ENCODE assay signal across 1 cellular context in the genomic region with DNA sequence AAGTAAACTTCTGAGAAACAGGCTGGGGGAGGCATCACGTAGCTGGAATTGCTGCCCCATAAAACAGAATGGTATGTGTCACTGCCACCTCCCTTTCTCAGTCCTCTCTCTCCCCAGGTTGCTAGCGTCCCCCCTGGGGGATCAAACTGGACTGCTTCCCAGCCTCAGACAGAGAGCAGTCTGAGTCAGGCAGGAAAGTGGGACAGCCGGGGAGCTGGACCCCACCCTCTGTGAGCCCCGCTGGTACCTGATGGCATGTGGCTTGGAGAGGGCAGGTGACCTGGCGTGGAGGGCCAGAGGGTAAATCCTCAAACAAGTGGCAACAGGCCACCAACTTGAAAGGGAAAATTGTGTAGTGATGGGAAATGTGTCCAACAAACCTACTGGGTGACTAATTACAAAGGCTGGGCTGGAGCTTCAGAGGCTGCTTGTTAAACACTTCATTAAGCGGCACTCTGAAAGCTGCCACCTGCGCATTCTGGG.
TF ChIP-seq lines count a peak whose summit lies in the region.

No MANE protein-coding gene starts in this region.

TF ChIP-seq in HEK293, 187 proteins besides CTCF, POLR2A, EP300 and RAD21 (continued from another document):
- 0 out of 2 replicates have a peak, but pooled peaks have one; percentile 11 for TF ChIP-seq GLIS2 (tag by site-specific recombination; IDR thresholded peaks at IDR 0.05)
- no peak for TF ChIP-seq ZBTB1 (tag by site-specific recombination; IDR thresholded peaks at IDR 0.05)
- peak; percentile 71 for TF ChIP-seq GLIS1 (tag by site-specific recombination; IDR thresholded peaks at IDR 0.05)
- no peak for TF ChIP-seq ZNF785 (tag by site-specific recombination; IDR thresholded peaks at IDR 0.05)
- no peak for TF ChIP-seq ZNF248 (tag by site-specific recombination; IDR thresholded peaks at IDR 0.05)
- TF ChIP-seq ZNF335 (tag by site-specific recombination; conservative IDR thresholded peaks at IDR 0.05) = 0 out of 2 replicates have a peak, but pooled peaks have one; percentile 13
- TF ChIP-seq, protein P1, sequence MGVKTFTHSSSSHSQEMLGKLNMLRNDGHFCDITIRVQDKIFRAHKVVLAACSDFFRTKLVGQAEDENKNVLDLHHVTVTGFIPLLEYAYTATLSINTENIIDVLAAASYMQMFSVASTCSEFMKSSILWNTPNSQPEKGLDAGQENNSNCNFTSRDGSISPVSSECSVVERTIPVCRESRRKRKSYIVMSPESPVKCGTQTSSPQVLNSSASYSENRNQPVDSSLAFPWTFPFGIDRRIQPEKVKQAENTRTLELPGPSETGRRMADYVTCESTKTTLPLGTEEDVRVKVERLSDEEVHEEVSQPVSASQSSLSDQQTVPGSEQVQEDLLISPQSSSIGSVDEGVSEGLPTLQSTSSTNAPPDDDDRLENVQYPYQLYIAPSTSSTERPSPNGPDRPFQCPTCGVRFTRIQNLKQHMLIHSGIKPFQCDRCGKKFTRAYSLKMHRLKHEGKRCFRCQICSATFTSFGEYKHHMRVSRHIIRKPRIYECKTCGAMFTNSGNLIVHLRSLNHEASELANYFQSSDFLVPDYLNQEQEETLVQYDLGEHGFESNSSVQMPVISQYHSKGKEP (tag by site-specific recombination; IDR thresholded peaks at IDR 0.05) = no peak
- no peak for TF ChIP-seq ZNF112 (tag by site-specific recombination; IDR thresholded peaks at IDR 0.05)
- no peak for TF ChIP-seq ZNF157 (tag by site-specific recombination; IDR thresholded peaks at IDR 0.05)
- TF ChIP-seq ZNF777 (tag by site-specific recombination; IDR thresholded peaks at IDR 0.05; ENCODE audit: borderline replicate concordance) = no peak
- TF ChIP-seq, protein P2, sequence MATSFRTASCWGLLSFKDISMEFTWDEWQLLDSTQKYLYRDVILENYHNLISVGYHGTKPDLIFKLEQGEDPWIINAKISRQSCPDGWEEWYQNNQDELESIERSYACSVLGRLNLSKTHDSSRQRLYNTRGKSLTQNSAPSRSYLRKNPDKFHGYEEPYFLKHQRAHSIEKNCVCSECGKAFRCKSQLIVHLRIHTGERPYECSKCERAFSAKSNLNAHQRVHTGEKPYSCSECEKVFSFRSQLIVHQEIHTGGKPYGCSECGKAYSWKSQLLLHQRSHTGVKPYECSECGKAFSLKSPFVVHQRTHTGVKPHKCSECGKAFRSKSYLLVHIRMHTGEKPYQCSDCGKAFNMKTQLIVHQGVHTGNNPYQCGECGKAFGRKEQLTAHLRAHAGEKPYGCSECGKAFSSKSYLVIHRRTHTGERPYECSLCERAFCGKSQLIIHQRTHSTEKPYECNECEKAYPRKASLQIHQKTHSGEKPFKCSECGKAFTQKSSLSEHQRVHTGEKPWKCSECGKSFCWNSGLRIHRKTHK (tag by site-specific recombination; IDR thresholded peaks at IDR 0.05) = no peak
- TF ChIP-seq ZNF629 (tag by site-specific recombination; IDR thresholded peaks at IDR 0.05) = no peak
- TF ChIP-seq ZBTB20 (tag by site-specific recombination; IDR thresholded peaks at IDR 0.05) = no peak
- peak; percentile 95 for TF ChIP-seq ZNF341 (tag by site-specific recombination; IDR thresholded peaks at IDR 0.05; ENCODE audit: low read depth)
- TF ChIP-seq ZNF624 (tag by site-specific recombination; IDR thresholded peaks at IDR 0.05) = no peak
- TF ChIP-seq, protein P3, sequence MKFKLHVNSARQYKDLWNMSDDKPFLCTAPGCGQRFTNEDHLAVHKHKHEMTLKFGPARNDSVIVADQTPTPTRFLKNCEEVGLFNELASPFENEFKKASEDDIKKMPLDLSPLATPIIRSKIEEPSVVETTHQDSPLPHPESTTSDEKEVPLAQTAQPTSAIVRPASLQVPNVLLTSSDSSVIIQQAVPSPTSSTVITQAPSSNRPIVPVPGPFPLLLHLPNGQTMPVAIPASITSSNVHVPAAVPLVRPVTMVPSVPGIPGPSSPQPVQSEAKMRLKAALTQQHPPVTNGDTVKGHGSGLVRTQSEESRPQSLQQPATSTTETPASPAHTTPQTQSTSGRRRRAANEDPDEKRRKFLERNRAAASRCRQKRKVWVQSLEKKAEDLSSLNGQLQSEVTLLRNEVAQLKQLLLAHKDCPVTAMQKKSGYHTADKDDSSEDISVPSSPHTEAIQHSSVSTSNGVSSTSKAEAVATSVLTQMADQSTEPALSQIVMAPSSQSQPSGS (tag by site-specific recombination; IDR thresholded peaks at IDR 0.05; ENCODE audit: low read depth) = no peak
- TF ChIP-seq ZNF600 (tag by site-specific recombination; IDR thresholded peaks at IDR 0.05) = no peak
- no peak for TF ChIP-seq ZNF555 (tag by site-specific recombination; conservative IDR thresholded peaks at IDR 0.05)
- TF ChIP-seq ZFP41 (tag by site-specific recombination; IDR thresholded peaks at IDR 0.05; ENCODE audit: borderline replicate concordance) = no peak
- no peak for TF ChIP-seq ZFHX2 (tag by site-specific recombination; conservative IDR thresholded peaks at IDR 0.05)
- no peak for TF ChIP-seq HOXA7 (CRISPR knock-in tag; IDR thresholded peaks at IDR 0.05; ENCODE audit: borderline replicate concordance)
- TF ChIP-seq, protein P4, sequence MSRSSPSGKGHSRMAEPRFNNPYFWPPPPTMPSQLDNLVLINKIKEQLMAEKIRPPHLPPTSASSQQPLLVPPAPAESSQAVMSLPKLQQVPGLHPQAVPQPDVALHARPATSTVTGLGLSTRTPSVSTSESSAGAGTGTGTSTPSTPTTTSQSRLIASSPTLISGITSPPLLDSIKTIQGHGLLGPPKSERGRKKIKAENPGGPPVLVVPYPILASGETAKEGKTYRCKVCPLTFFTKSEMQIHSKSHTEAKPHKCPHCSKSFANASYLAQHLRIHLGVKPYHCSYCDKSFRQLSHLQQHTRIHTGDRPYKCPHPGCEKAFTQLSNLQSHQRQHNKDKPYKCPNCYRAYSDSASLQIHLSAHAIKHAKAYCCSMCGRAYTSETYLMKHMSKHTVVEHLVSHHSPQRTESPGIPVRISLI (tag by site-specific recombination; IDR thresholded peaks at IDR 0.05) = no peak
- TF ChIP-seq ZIC2 (tag by site-specific recombination; IDR thresholded peaks at IDR 0.05) = peak; percentile 91
- TF ChIP-seq ZNF544 (tag by site-specific recombination; IDR thresholded peaks at IDR 0.05) = no peak
- TF ChIP-seq SP7 (tag by site-specific recombination; IDR thresholded peaks at IDR 0.05) = peak; percentile 42; the same call in 1 of the 2 replicates
- TF ChIP-seq HOXC10 (CRISPR knock-in tag; IDR thresholded peaks at IDR 0.05) = 0 out of 2 replicates have a peak, but pooled peaks have one; percentile 30
- TF ChIP-seq, protein P5, sequence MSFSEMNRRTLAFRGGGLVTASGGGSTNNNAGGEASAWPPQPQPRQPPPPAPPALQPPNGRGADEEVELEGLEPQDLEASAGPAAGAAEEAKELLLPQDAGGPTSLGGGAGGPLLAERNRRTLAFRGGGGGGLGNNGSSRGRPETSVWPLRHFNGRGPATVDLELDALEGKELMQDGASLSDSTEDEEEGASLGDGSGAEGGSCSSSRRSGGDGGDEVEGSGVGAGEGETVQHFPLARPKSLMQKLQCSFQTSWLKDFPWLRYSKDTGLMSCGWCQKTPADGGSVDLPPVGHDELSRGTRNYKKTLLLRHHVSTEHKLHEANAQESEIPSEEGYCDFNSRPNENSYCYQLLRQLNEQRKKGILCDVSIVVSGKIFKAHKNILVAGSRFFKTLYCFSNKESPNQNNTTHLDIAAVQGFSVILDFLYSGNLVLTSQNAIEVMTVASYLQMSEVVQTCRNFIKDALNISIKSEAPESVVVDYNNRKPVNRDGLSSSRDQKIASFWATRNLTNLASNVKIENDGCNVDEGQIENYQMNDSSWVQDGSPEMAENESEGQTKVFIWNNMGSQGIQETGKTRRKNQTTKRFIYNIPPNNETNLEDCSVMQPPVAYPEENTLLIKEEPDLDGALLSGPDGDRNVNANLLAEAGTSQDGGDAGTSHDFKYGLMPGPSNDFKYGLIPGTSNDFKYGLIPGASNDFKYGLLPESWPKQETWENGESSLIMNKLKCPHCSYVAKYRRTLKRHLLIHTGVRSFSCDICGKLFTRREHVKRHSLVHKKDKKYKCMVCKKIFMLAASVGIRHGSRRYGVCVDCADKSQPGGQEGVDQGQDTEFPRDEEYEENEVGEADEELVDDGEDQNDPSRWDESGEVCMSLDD (tag by site-specific recombination; IDR thresholded peaks at IDR 0.05) = no peak
- no peak for TF ChIP-seq ZNF560 (tag by site-specific recombination; IDR thresholded peaks at IDR 0.05; ENCODE audit: borderline replicate concordance)
- TF ChIP-seq, protein P6, sequence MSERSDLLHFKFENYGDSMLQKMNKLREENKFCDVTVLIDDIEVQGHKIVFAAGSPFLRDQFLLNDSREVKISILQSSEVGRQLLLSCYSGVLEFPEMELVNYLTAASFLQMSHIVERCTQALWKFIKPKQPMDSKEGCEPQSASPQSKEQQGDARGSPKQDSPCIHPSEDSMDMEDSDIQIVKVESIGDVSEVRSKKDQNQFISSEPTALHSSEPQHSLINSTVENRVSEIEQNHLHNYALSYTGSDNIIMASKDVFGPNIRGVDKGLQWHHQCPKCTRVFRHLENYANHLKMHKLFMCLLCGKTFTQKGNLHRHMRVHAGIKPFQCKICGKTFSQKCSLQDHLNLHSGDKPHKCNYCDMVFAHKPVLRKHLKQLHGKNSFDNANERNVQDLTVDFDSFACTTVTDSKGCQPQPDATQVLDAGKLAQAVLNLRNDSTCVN (tag by site-specific recombination; optimal IDR thresholded peaks at IDR 0.05) = no peak
- no peak for TF ChIP-seq ZNF626 (tag by site-specific recombination; IDR thresholded peaks at IDR 0.05)
- peak; percentile 43; the same call in 1 of the 2 replicates for TF ChIP-seq SCRT2 (tag by site-specific recombination; IDR thresholded peaks at IDR 0.05)
- TF ChIP-seq ZNF354C (tag by site-specific recombination; IDR thresholded peaks at IDR 0.05; ENCODE audit: borderline replicate concordance, low read depth) = no peak
- TF ChIP-seq, protein P7, sequence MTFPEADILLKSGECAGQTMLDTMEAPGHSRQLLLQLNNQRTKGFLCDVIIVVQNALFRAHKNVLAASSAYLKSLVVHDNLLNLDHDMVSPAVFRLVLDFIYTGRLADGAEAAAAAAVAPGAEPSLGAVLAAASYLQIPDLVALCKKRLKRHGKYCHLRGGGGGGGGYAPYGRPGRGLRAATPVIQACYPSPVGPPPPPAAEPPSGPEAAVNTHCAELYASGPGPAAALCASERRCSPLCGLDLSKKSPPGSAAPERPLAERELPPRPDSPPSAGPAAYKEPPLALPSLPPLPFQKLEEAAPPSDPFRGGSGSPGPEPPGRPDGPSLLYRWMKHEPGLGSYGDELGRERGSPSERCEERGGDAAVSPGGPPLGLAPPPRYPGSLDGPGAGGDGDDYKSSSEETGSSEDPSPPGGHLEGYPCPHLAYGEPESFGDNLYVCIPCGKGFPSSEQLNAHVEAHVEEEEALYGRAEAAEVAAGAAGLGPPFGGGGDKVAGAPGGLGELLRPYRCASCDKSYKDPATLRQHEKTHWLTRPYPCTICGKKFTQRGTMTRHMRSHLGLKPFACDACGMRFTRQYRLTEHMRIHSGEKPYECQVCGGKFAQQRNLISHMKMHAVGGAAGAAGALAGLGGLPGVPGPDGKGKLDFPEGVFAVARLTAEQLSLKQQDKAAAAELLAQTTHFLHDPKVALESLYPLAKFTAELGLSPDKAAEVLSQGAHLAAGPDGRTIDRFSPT (tag by site-specific recombination; IDR thresholded peaks at IDR 0.05) = 0 out of 2 replicates have a peak, but pooled peaks have one; percentile 36
- no peak for TF ChIP-seq IKZF3 (tag by site-specific recombination; IDR thresholded peaks at IDR 0.05)
- TF ChIP-seq, protein P8, sequence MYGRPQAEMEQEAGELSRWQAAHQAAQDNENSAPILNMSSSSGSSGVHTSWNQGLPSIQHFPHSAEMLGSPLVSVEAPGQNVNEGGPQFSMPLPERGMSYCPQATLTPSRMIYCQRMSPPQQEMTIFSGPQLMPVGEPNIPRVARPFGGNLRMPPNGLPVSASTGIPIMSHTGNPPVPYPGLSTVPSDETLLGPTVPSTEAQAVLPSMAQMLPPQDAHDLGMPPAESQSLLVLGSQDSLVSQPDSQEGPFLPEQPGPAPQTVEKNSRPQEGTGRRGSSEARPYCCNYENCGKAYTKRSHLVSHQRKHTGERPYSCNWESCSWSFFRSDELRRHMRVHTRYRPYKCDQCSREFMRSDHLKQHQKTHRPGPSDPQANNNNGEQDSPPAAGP (tag by site-specific recombination; IDR thresholded peaks at IDR 0.05) = peak; percentile 38; the same call in 1 of the 2 replicates
- no peak for TF ChIP-seq ZNF221 (tag by site-specific recombination; IDR thresholded peaks at IDR 0.05; ENCODE audit: borderline replicate concordance)
- TF ChIP-seq, protein P9, sequence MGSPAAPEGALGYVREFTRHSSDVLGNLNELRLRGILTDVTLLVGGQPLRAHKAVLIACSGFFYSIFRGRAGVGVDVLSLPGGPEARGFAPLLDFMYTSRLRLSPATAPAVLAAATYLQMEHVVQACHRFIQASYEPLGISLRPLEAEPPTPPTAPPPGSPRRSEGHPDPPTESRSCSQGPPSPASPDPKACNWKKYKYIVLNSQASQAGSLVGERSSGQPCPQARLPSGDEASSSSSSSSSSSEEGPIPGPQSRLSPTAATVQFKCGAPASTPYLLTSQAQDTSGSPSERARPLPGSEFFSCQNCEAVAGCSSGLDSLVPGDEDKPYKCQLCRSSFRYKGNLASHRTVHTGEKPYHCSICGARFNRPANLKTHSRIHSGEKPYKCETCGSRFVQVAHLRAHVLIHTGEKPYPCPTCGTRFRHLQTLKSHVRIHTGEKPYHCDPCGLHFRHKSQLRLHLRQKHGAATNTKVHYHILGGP (tag by site-specific recombination; IDR thresholded peaks at IDR 0.05) = no peak
- no peak for TF ChIP-seq ZNF707 (tag by site-specific recombination; IDR thresholded peaks at IDR 0.05)
- no peak for TF ChIP-seq BCL11A (tag by site-specific recombination; IDR thresholded peaks at IDR 0.05; ENCODE audit: low read depth)
- no peak for TF ChIP-seq ZNF175 (tag by site-specific recombination; IDR thresholded peaks at IDR 0.05)
